13 cellular contexts compared by ENCODE assay signal in genomic region chr11:1484716-1485503, GRCh38. TPM values are rescaled to one million over a fixed set of nuclear protein-coding genes. Genes with fewer than 3 reads are reported as not detected.
DNase-seq lines count a peak whose midpoint lies in the region; ATAC-seq and TF ChIP-seq lines count a peak whose summit lies in the region.
"Had no signal": no experiment of that assay in that cellular context is flagged by ENCODE, and none has a peak within 500 bp of the region (broad histone marks: within the 10 kb centered on the region; RNA-seq: fewer than 3 reads in every experiment).

No MANE protein-coding gene starts in this region.

- no peak for TF ChIP-seq CTCF in CD14-positive monocyte (IDR thresholded peaks at IDR 0.05)
- peak in 1 of 9 donors; percentile 7 for TF ChIP-seq CTCF in heart right ventricle (IDR thresholded peaks at IDR 0.05)

- H3K4me3 ChIP-seq in heart right ventricle: peak overlapping the region in 6 of 10 donors; percentile 8 to 43 (median 33)
- H3K4me3 ChIP-seq: BLaER1 treated with 17β-estradiol and CSF1 and Interleukin-3, amounts not matched to agents 10 nM and 100 nM; body of pancreas; SK-N-MC had no signal

- no peaks in the 10 kb centered on the region for H3K9me3 ChIP-seq in heart right ventricle
- H3K9me3 ChIP-seq: BLaER1 treated with 17β-estradiol and CSF1 and Interleukin-3, amounts not matched to agents 10 nM and 100 nM; body of pancreas had no signal

- peak; percentile 26 for DNase-seq in CD14-positive monocyte (ENCODE audit: low spot score)
- peak; percentile 65 for DNase-seq in HT-29 (ENCODE audit: low spot score)
- DNase-seq in heart right ventricle: peak in 1 of 2 donors; percentile 52
- peak; percentile 76 for DNase-seq in posterior vena cava (ENCODE audit: low spot score)
- no peak for DNase-seq in GM19238 (ENCODE audit: insufficient read length, low spot score)
- DNase-seq: activated B cell treated with CpG ODN at 0.5 μM for 24 hours, naive B cell had no signal

- peaks cover 0 to 2% (median 0%) of the 10 kb centered on the region in 3 donors for H3K27me3 Mint-ChIP-seq in CD14-positive monocyte (ENCODE audit: low read depth in 3 of 3)
- H3K27me3 Mint-ChIP-seq: activated B cell treated with CpG ODN at 0.5 μM for 24 hours, naive B cell had no signal

- H3K27me3 ChIP-seq in heart right ventricle: no peaks in the 10 kb centered on the region
- H3K27me3 ChIP-seq: BLaER1 treated with 17β-estradiol and CSF1 and Interleukin-3, amounts not matched to agents 10 nM and 100 nM; body of pancreas had no signal

- peaks cover 0 to 18% (median 7%) of the 10 kb centered on the region in 9 donors for H3K36me3 ChIP-seq in heart right ventricle

- peak overlapping the region in 3 of 7 donors; percentile 30 to 51 (median 46) for H3K27ac Mint-ChIP-seq in CD14-positive monocyte
- H3K27ac Mint-ChIP-seq: activated B cell treated with CpG ODN at 0.5 μM for 24 hours had no signal

- H3K4me1 Mint-ChIP-seq in CD14-positive monocyte: no peaks in the 10 kb centered on the region

- intact Hi-C loops in CD14-positive monocyte (cut with micrococcal nuclease): no loop called here
- intact Hi-C loops in heart right ventricle (cut with DNase I): no loop called here
- intact Hi-C loops in posterior vena cava (cut with DNase I): no loop called here

- H3K36me3 Mint-ChIP-seq in CD14-positive monocyte: peaks cover 12 to 19% of the 10 kb centered on the region in 2 donors
- H3K36me3 Mint-ChIP-seq: naive B cell had no signal

- peak overlapping the region in 3 of 10 donors; percentile 15 to 37 (median 31) for H3K27ac ChIP-seq in heart right ventricle
- H3K27ac ChIP-seq: SK-N-MC had no signal

- WGBS in heart right ventricle, 2 donors: 65 to 66% methylated on average over 20 of the region's 20 CpGs

- no peaks in the 10 kb centered on the region for H3K9me3 Mint-ChIP-seq in CD14-positive monocyte
- H3K9me3 Mint-ChIP-seq: activated B cell treated with CpG ODN at 0.5 μM for 24 hours, naive B cell had no signal

- peak in 6 of 8 donors; percentile 7 to 40 (median 26) for ATAC-seq in heart right ventricle
- ATAC-seq in HG02840 (IDR thresholded peaks at IDR 0.05; ENCODE audit: low FRiP score, unreplicated experiment): no peak
- ATAC-seq in GM19452 (IDR thresholded peaks at IDR 0.05; ENCODE audit: unreplicated experiment): no peak
- no peak for ATAC-seq in HG03442 (IDR thresholded peaks at IDR 0.05; ENCODE audit: unreplicated experiment)

- H3K4me3 Mint-ChIP-seq in CD14-positive monocyte: no peak overlapping the region

- peaks cover 53 to 97% (median 75%) of the 10 kb centered on the region in 9 donors for H3K4me1 ChIP-seq in heart right ventricle

RNA-seq across cellular contexts. Expression of gene MOB2, which starts 1.7 kb away (rescaled TPM):
- polyA plus RNA-seq in CD14-positive monocyte (10 to 100 TPM; 22.1 to 22.5 TPM), heart right ventricle (10 to 100 TPM; 25.2 to 57.9 TPM)
- 56.6 and 67.2 TPM in 2 replicates for total RNA-seq in HT-29 (2014; rRNA removed; shearing (Covaris generic))
- total RNA-seq in heart right ventricle (10 to 100 TPM; 36.8 to 59.1 (median 45.2) TPM), posterior vena cava (10 to 100 TPM; 47.5 to 57.2 TPM)

Comparison
In these comparisons a context has a peak if more than half of its experiments do, and no peak if none do; other contexts are left out.
1. ATAC-seq: peak in heart right ventricle (6 of 8); none in HG02840 (single experiment), GM19452 (single experiment) and HG03442 (single experiment).